11 cellular contexts compared by ENCODE assay signal in the genomic region with DNA sequence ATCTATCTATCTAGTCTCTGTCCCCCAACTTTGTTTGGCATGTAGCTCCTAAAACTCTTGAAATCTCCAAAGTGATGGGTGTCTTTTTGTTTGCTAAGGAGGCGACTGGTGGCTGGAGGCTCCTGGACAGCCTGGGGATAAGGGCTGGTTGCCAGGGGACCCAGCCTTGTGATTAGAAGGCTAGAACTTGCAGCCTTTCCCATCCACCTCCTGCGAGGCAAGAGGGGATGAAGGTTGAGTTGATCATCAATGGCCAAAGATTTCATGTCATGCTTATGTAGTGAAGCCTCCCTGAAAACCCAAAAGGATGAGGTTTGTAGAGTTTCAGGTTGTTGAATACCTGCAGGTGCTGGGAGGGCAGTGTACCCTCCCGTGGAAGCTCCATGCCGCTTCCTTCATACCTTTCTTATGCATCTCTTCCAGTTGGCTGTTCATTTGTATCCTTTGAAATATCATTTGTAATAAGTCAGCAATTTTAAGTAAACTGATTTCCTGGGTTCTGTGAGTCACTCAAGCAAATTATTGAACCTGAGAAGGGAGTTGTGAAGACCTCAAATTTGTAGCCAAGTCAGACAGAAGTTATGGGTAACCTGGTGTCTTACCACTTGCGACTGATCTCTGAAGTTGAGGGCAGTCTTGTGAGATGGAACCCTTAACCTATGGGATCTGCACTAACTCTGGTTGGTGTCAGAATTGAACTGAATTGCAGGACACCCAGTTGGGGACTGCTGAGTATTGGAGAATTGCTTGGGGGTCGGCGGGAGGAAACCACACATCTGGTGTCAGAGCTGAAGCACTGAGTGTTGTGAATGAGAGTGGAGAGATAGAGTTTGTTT.
A peak's percentile ranks its signal among the peaks of the same experiment; 100 is the strongest.
DNase-seq lines count a peak whose midpoint lies in the region; ATAC-seq and TF ChIP-seq lines count a peak whose summit lies in the region.
"Had no signal": no experiment of that assay in that cellular context is flagged by ENCODE, and none has a peak within 500 bp of the region (broad histone marks: within the 10 kb centered on the region; RNA-seq: fewer than 3 reads in every experiment).

No MANE protein-coding gene starts in this region.

- H3K27me3 ChIP-seq in mammary epithelial cell (ENCODE audit: insufficient read depth, low read length), result no peaks in the 10 kb centered on the region
- no peaks in the 10 kb centered on the region for H3K27me3 ChIP-seq in mesenchymal stem cell (ENCODE audit: control insufficient read depth in 1 of 2, insufficient read depth in 1 of 2, low read length in 2 of 2)
- H3K27me3 ChIP-seq in prostate gland (replicated peaks; ENCODE audit: insufficient read depth), result no peaks in the 10 kb centered on the region
- H3K27me3 ChIP-seq: SJSA1 had no signal

- no peak for TF ChIP-seq POLR2A in prostate gland (IDR thresholded peaks at IDR 0.05)

- peaks cover 18% of the 10 kb centered on the region for H3K79me1 ChIP-seq in mesenchymal stem cell (replicated peaks; ENCODE audit: low read length, poor library complexity, severe bottlenecking)

- peak; percentile 85 to 87 for ATAC-seq in activated T-cell treated with anti-CD3 and anti-CD28 coated beads, Interleukin-2, amount 50 U/mL, for 72 hours (replicated peaks in 1 of 2)
- ATAC-seq in HG03039 (IDR thresholded peaks at IDR 0.05; ENCODE audit: unreplicated experiment) (no peak), GM21737 (IDR thresholded peaks at IDR 0.05; ENCODE audit: unreplicated experiment) (no peak), HG02798 (IDR thresholded peaks at IDR 0.05; ENCODE audit: poor library complexity, unreplicated experiment) (no peak)

- 99% methylated on average over 7 of the region's 7 CpGs for WGBS in mammary epithelial cell (ENCODE audit: low coverage, missing lambda C conversion rate)
- 97% methylated on average over 5 of the region's 7 CpGs for WGBS in mesenchymal stem cell
- WGBS in prostate gland, result 91% methylated on average over 7 of the region's 7 CpGs

- POLR2A ChIA-PET in MCF 10A (lab: Yijun Ruan, JAX), result interaction anchor here (0.7 to 1.1 kb wide), 2 partner anchors 10 to 15 kb away, joined by 3 to 4 read pairs; no protein-coding TSS in a partner anchor

- no peak overlapping the region for H3K4me3 Mint-ChIP-seq in MCF 10A (ENCODE audit: unreplicated experiment)
- H3K4me3 Mint-ChIP-seq in activated T-cell treated with anti-CD3 and anti-CD28 coated beads, Interleukin-2, amount 50 U/mL, for 72 hours, result peak overlapping the region; percentile 61 to 76

- no peak overlapping the region for H3K23ac ChIP-seq in mesenchymal stem cell (ENCODE audit: low read length in 2 of 2)

- peaks cover 35% of the 10 kb centered on the region for H4K20me1 ChIP-seq in mammary epithelial cell (ENCODE audit: insufficient read depth, low read length)

- H3K4me2 ChIP-seq in mammary epithelial cell (ENCODE audit: insufficient read depth, low read depth, low read length) (no peak overlapping the region), mesenchymal stem cell (ENCODE audit: low read length, poor library complexity, severe bottlenecking) (no peak overlapping the region)

- no peak overlapping the region for H2BK12ac ChIP-seq in mesenchymal stem cell (ENCODE audit: low read length in 2 of 2)

- peaks cover 8% of the 10 kb centered on the region for H3K4me1 ChIP-seq in mammary epithelial cell (ENCODE audit: insufficient read depth, low read length)
- H3K4me1 ChIP-seq in mesenchymal stem cell (ENCODE audit: control insufficient read depth, insufficient read depth, low read depth, low read length), result peaks cover 15% of the 10 kb centered on the region
- H3K4me1 ChIP-seq in prostate gland (replicated peaks), result no peaks in the 10 kb centered on the region

- H3K9me3 ChIP-seq in mammary epithelial cell (replicated peaks; ENCODE audit: insufficient read depth, low read length) (no peaks in the 10 kb centered on the region), mesenchymal stem cell (ENCODE audit: control insufficient read depth, low read length) (no peaks in the 10 kb centered on the region), prostate gland (no peaks in the 10 kb centered on the region)
- H3K9me3 ChIP-seq: SJSA1 had no signal

- peak overlapping the region in 1 of 2 experiments; percentile 7 for H3K14ac ChIP-seq in mesenchymal stem cell (ENCODE audit: low read length in 2 of 2)

- DNase-seq in MCF 10A (ENCODE audit: unreplicated experiment), result no peak
- DNase-seq in mammary epithelial cell, result no peak
- DNase-seq in activated T-cell treated with anti-CD3 and anti-CD28 coated beads, Interleukin-2, amount 50 U/mL, for 72 hours, result no peak
- DNase-seq in mesenchymal stem cell, result no peak
- no peak for DNase-seq in prostate gland (ENCODE audit: low spot score)
- DNase-seq: caudate nucleus, Karpas-422 had no signal

- dilution Hi-C loops in mammary epithelial cell (cut with HindIII; ENCODE audit: low sequenced_read_pairs), result no loop called here

- H2BK15ac ChIP-seq in mesenchymal stem cell (ENCODE audit: low read depth, poor library complexity, severe bottlenecking), result no peak overlapping the region

- intact Hi-C loops in MCF 10A (cut with micrococcal nuclease), result no loop called here
- intact Hi-C loops in mammary epithelial cell (cut with micrococcal nuclease), result no loop called here
- intact Hi-C loops in prostate gland (cut with DNase I), result no loop called here

- peak overlapping the region; percentile 13 for H3K27ac Mint-ChIP-seq in MCF 10A (ENCODE audit: low read depth, unreplicated experiment)
- no peak overlapping the region for H3K27ac Mint-ChIP-seq in activated T-cell treated with anti-CD3 and anti-CD28 coated beads, Interleukin-2, amount 50 U/mL, for 72 hours

- no peaks in the 10 kb centered on the region for H3K27me3 Mint-ChIP-seq in MCF 10A (ENCODE audit: insufficient read depth, unreplicated experiment)
- no peaks in the 10 kb centered on the region for H3K27me3 Mint-ChIP-seq in activated T-cell treated with anti-CD3 and anti-CD28 coated beads, Interleukin-2, amount 50 U/mL, for 72 hours (ENCODE audit: low read depth)

- no peak overlapping the region for H2BK5ac ChIP-seq in mesenchymal stem cell (ENCODE audit: low read depth, low read length, poor library complexity, severe bottlenecking)

- TF ChIP-seq CTCF in MCF 10A (IDR thresholded peaks at IDR 0.05; ENCODE audit: unreplicated experiment), result no peak
- TF ChIP-seq CTCF in mammary epithelial cell (conservative IDR thresholded peaks at IDR 0.05 in 1 of 2, IDR thresholded peaks at IDR 0.05 in 1 of 2; ENCODE audit: extremely low read depth in 1 of 2, insufficient read depth in 1 of 2, low read depth in 1 of 2, low read length in 2 of 2), result no peak
- no peak for TF ChIP-seq CTCF in prostate gland (IDR thresholded peaks at IDR 0.05)

- H3K79me2 ChIP-seq in mammary epithelial cell (ENCODE audit: insufficient read depth, low read length), result peaks cover 95% of the 10 kb centered on the region

- BruUV-seq in MCF 10A (replicated peaks; lab: Mats Ljungman, UMichigan), result no TSS peak
- BruUV-seq in mammary epithelial cell (replicated peaks; lab: Mats Ljungman, UMichigan), result no TSS peak

- peak overlapping the region; percentile 46 to 77 for H3K18ac ChIP-seq in mesenchymal stem cell (ENCODE audit: low read depth in 1 of 2, low read length in 2 of 2)

- H3K4me3 ChIP-seq in mammary epithelial cell (replicated peaks in 1 of 3; ENCODE audit: insufficient read depth in 1 of 3, low read depth in 2 of 3, low read length in 3 of 3) (no peak overlapping the region), mesenchymal stem cell (ENCODE audit: insufficient read depth in 1 of 2, low read depth in 1 of 2, low read length in 2 of 2) (no peak overlapping the region), prostate gland (no peak overlapping the region)
- H3K4me3 ChIP-seq: SJSA1 had no signal

- H4K91ac ChIP-seq in mesenchymal stem cell (ENCODE audit: low read length), result no peak overlapping the region

- H3K9me3 Mint-ChIP-seq in MCF 10A (ENCODE audit: unreplicated experiment), result no peaks in the 10 kb centered on the region
- H3K9me3 Mint-ChIP-seq in activated T-cell treated with anti-CD3 and anti-CD28 coated beads, Interleukin-2, amount 50 U/mL, for 72 hours, result peaks cover 0 to 1% of the 10 kb centered on the region in 2 donors

- H3K9ac ChIP-seq in mammary epithelial cell (ENCODE audit: insufficient read depth, low read length) (no peak overlapping the region), mesenchymal stem cell (ENCODE audit: low read length) (no peak overlapping the region)

- H3K4me1 Mint-ChIP-seq in MCF 10A (ENCODE audit: insufficient read depth, unreplicated experiment), result peaks cover 17% of the 10 kb centered on the region
- peaks cover 62% of the 10 kb centered on the region for H3K4me1 Mint-ChIP-seq in activated T-cell treated with anti-CD3 and anti-CD28 coated beads, Interleukin-2, amount 50 U/mL, for 72 hours (ENCODE audit: low read depth)

- in situ Hi-C loops in mammary epithelial cell (cut with MboI; ENCODE audit: low sequenced_read_pairs in 2 of 2), result loop anchor here in 1 of 2 donors (5.0 kb wide), 1 partner anchor 84 kb away; no protein-coding TSS in a partner anchor

- H3K36me3 ChIP-seq in mammary epithelial cell (ENCODE audit: insufficient read depth, low read length), result peaks cover 9% of the 10 kb centered on the region
- H3K36me3 ChIP-seq in mesenchymal stem cell (ENCODE audit: control insufficient read depth in 1 of 2, insufficient read depth in 2 of 2, low read depth in 1 of 2, low read length in 2 of 2), result peaks cover 0 to 12% of the 10 kb centered on the region in 2 experiments
- H3K36me3 ChIP-seq in prostate gland, result no peaks in the 10 kb centered on the region

- H3K4ac ChIP-seq in mesenchymal stem cell (ENCODE audit: low read depth in 1 of 2, low read length in 2 of 2), result no peak overlapping the region

- H2AK5ac ChIP-seq in mesenchymal stem cell (ENCODE audit: low read length, severe bottlenecking), result peak overlapping the region; percentile 93

- H4K8ac ChIP-seq in mesenchymal stem cell (ENCODE audit: low read length), result peak overlapping the region; percentile 12

- CTCF ChIA-PET in MCF 10A (lab: Yijun Ruan, JAX), result interaction anchor here (0.6 to 1.2 kb wide), 4 partner anchors 9 to 1160 kb away, joined by 3 to 6 read pairs (median 3); no protein-coding TSS in a partner anchor
- CTCF ChIA-PET in mammary epithelial cell (lab: Charles Lee; ENCODE audit: low non-redundant PET), result no interaction called here

- peaks cover 52% of the 10 kb centered on the region for H3K36me3 Mint-ChIP-seq in MCF 10A (ENCODE audit: insufficient read depth, unreplicated experiment)
- peaks cover 5 to 6% of the 10 kb centered on the region in 2 donors for H3K36me3 Mint-ChIP-seq in activated T-cell treated with anti-CD3 and anti-CD28 coated beads, Interleukin-2, amount 50 U/mL, for 72 hours (ENCODE audit: insufficient read depth in 2 of 2)

- H2AFZ ChIP-seq in mammary epithelial cell (ENCODE audit: low read depth, low read length) (no peak overlapping the region), mesenchymal stem cell (ENCODE audit: low read depth, low read length) (no peak overlapping the region)

- H3K27ac ChIP-seq in mammary epithelial cell (ENCODE audit: insufficient read depth, low read depth, low read length) (no peak overlapping the region), mesenchymal stem cell (ENCODE audit: low read length, poor library complexity, severe bottlenecking) (peak overlapping the region; percentile 67), prostate gland (no peak overlapping the region)

- no peak overlapping the region for H2BK120ac ChIP-seq in mesenchymal stem cell (ENCODE audit: low read depth, low read length)

Comparison
In these comparisons a context has a peak if more than half of its experiments do, and no peak if none do; other contexts are left out.
1. ATAC-seq: peak in activated T-cell treated with anti-CD3 and anti-CD28 coated beads, Interleukin-2, amount 50 U/mL, for 72 hours (2 of 2); none in HG03039 (single experiment), GM21737 (single experiment) and HG02798 (single experiment).